ENCODE assay signal across 38 cellular contexts in the genomic region with DNA sequence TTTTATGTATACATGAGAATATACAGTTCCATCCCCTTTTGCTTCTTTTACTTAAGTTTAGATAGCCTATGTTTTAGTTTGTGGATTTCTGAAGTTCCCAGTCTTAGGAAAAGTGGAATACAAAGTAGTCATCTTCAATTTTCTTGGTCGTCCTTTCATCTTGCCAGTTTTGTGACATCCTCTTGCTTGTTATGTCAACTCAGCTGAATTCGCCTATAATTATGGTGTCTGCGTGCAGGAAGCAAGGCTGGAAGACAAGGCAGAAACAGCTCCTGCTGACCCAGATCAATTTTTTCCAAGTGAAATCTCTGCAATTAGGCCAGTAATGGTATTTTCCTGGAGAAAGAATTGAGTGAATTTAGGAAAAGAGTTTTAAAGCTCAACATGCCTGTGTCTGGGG. TPM values are rescaled to one million over a fixed set of nuclear protein-coding genes. Genes with fewer than 3 reads are reported as not detected.
"Had no signal": no experiment of that assay in that cellular context is flagged by ENCODE, and none has a peak within 500 bp of the region (broad histone marks: within the 10 kb centered on the region; RNA-seq: fewer than 3 reads in every experiment).

No MANE protein-coding gene starts in this region.

- H3K4me1 Mint-ChIP-seq: activated CD4-positive, alpha-beta memory T cell treated with anti-CD3 and anti-CD28 coated beads, Interleukin-2, amount 10 ng/mL, durations not matched to agents 7 days and 5 days; activated naive CD8-positive, alpha-beta T cell treated with anti-CD3 and anti-CD28 coated beads for 36 hours; activated T-helper 17 cell treated with anti-CD3 and anti-CD28 coated beads, Interleukin-2, amount 50 U/mL, for 72 hours had no signal

- FAIRE-seq: RCC 7860 had no signal

- H2AFZ ChIP-seq: PC-9 had no signal

- H3K4me3 Mint-ChIP-seq: activated CD4-positive, alpha-beta memory T cell treated with anti-CD3 and anti-CD28 coated beads, Interleukin-2, amount 10 ng/mL, durations not matched to agents 7 days and 5 days; activated CD8-positive, alpha-beta memory T cell treated with anti-CD3 and anti-CD28 coated beads, Interleukin-2, amount 10 ng/mL, durations not matched to agents 7 days and 5 days; activated naive CD8-positive, alpha-beta T cell treated with anti-CD3 and anti-CD28 coated beads for 36 hours; activated T-cell treated with anti-CD3 and anti-CD28 coated beads, Interleukin-2, amount 50 U/mL, for 72 hours; activated T-helper 17 cell treated with anti-CD3 and anti-CD28 coated beads, Interleukin-2, amount 50 U/mL, for 72 hours had no signal

- H3K27ac Mint-ChIP-seq: activated CD4-positive, alpha-beta memory T cell treated with anti-CD3 and anti-CD28 coated beads, Interleukin-2, amount 10 ng/mL, durations not matched to agents 7 days and 5 days; activated CD8-positive, alpha-beta memory T cell treated with anti-CD3 and anti-CD28 coated beads, Interleukin-2, amount 10 ng/mL, durations not matched to agents 7 days and 5 days; activated naive CD8-positive, alpha-beta T cell treated with anti-CD3 and anti-CD28 coated beads for 36 hours; activated T-cell treated with anti-CD3 and anti-CD28 coated beads, Interleukin-2, amount 50 U/mL, for 72 hours; activated T-helper 17 cell treated with anti-CD3 and anti-CD28 coated beads, Interleukin-2, amount 50 U/mL, for 72 hours had no signal

- H3K36me3 ChIP-seq: brain microvascular endothelial cell, WERI-Rb-1 had no signal

- H3K4me3 ChIP-seq: PC-9 had no signal

- H3K36me3 Mint-ChIP-seq: activated CD8-positive, alpha-beta memory T cell treated with anti-CD3 and anti-CD28 coated beads, Interleukin-2, amount 10 ng/mL, durations not matched to agents 7 days and 5 days; activated naive CD8-positive, alpha-beta T cell treated with anti-CD3 and anti-CD28 coated beads for 36 hours had no signal

- H3K4me2 ChIP-seq: PC-9 had no signal

- H3K27ac ChIP-seq: brain microvascular endothelial cell, PC-9, RWPE1, WERI-Rb-1 had no signal

- H3K27me3 Mint-ChIP-seq: activated CD4-positive, alpha-beta memory T cell treated with anti-CD3 and anti-CD28 coated beads, Interleukin-2, amount 10 ng/mL, durations not matched to agents 7 days and 5 days; activated naive CD8-positive, alpha-beta T cell treated with anti-CD3 and anti-CD28 coated beads for 36 hours; activated T-helper 17 cell treated with anti-CD3 and anti-CD28 coated beads, Interleukin-2, amount 50 U/mL, for 72 hours had no signal

- DNase-seq: activated CD4-positive, alpha-beta memory T cell treated with anti-CD3 and anti-CD28 coated beads, Interleukin-2, amount 10 ng/mL, durations not matched to agents 7 days and 5 days; activated CD4-positive, alpha-beta T cell treated with anti-CD3 and anti-CD28 coated beads for 1 hour; activated CD4-positive, alpha-beta T cell treated with anti-CD3 and anti-CD28 coated beads for 48 hours; activated CD4-positive, CD25-positive, alpha-beta regulatory T cell; activated CD8-positive, alpha-beta memory T cell treated with anti-CD3 and anti-CD28 coated beads for 24 hours; activated CD8-positive, alpha-beta memory T cell treated with anti-CD3 and anti-CD28 coated beads, Interleukin-2, amount 10 ng/mL, durations not matched to agents 7 days and 5 days; activated effector memory CD4-positive, alpha-beta T cell treated with anti-CD3 and anti-CD28 coated beads, Interleukin-2, amount 50 U/mL, for 16 hours; activated naive CD4-positive, alpha-beta T cell; activated naive CD4-positive, alpha-beta T cell treated with anti-CD3 and anti-CD28 coated beads, Interleukin-2, amount 50 U/mL, for 16 hours; activated naive CD8-positive, alpha-beta T cell treated with anti-CD3 and anti-CD28 coated beads for 36 hours; activated T-cell treated with anti-CD3 and anti-CD28 coated beads, Interleukin-2, amount 50 U/mL, for 1 hour; activated T-cell treated with anti-CD3 and anti-CD28 coated beads, Interleukin-2, amount 50 U/mL, for 72 hours; amniotic stem cell; aorta; brain microvascular endothelial cell; central memory CD4-positive, alpha-beta T cell; Karpas-422; NCI-H1105; NCI-H1417 treated with DMSO at 0.1 percent for 48 hours; NCI-H1694 treated with DMSO at 0.1 percent for 48 hours; NCI-H2029; NCI-H446; NCI-H510A treated with DMSO at 0.1 percent for 48 hours; PC-9; SIG-M5; SW 1271; T-helper 1 cell; T-helper 2 cell; T-helper 9 cell; WERI-Rb-1 had no signal

- H3K9me3 Mint-ChIP-seq: activated CD4-positive, alpha-beta memory T cell treated with anti-CD3 and anti-CD28 coated beads, Interleukin-2, amount 10 ng/mL, durations not matched to agents 7 days and 5 days; activated naive CD8-positive, alpha-beta T cell treated with anti-CD3 and anti-CD28 coated beads for 36 hours; activated T-cell treated with anti-CD3 and anti-CD28 coated beads, Interleukin-2, amount 50 U/mL, for 72 hours; activated T-helper 17 cell treated with anti-CD3 and anti-CD28 coated beads, Interleukin-2, amount 50 U/mL, for 72 hours had no signal

- ATAC-seq: activated CD8-positive, alpha-beta memory T cell treated with anti-CD3 and anti-CD28 coated beads, Interleukin-2, amount 10 ng/mL, durations not matched to agents 7 days and 5 days; activated T-cell treated with anti-CD3 and anti-CD28 coated beads, Interleukin-2, amount 50 U/mL, for 72 hours; activated T-helper 17 cell treated with anti-CD3 and anti-CD28 coated beads, Interleukin-2, amount 50 U/mL, for 72 hours; Right ventricle myocardium inferior; SK-N-SH treated with all-trans-retinoic acid at 6 μM for 48 hours had no signal

- H3K27me3 ChIP-seq: brain microvascular endothelial cell had no signal

RNA-seq across cellular contexts. Expression of gene NYX, which starts 28.1 kb away (rescaled TPM):
- total RNA-seq: activated CD4-positive, alpha-beta memory T cell treated with anti-CD3 and anti-CD28 coated beads, Interleukin-2, amount 10 ng/mL, durations not matched to agents 7 days and 5 days; activated CD8-positive, alpha-beta memory T cell treated with anti-CD3 and anti-CD28 coated beads, Interleukin-2, amount 10 ng/mL, durations not matched to agents 7 days and 5 days; activated naive CD8-positive, alpha-beta T cell treated with anti-CD3 and anti-CD28 coated beads for 36 hours; aorta; cerebellum; MCF 10A; PC-9; Right ventricle myocardium inferior; SK-MEL-5 had no signal
- polyA plus RNA-seq: aorta had no signal
